In genomic region chr9:93108301-93109041, GRCh38 we compare ENCODE assay signal across 10 cellular contexts. TPM values are rescaled to one million over a fixed set of nuclear protein-coding genes. Genes with fewer than 3 reads are reported as not detected.
DNase-seq lines count a peak whose midpoint lies in the region; ATAC-seq and TF ChIP-seq lines count a peak whose summit lies in the region.
"Had no signal": no experiment of that assay in that cellular context is flagged by ENCODE, and none has a peak within 500 bp of the region (broad histone marks: within the 10 kb centered on the region; RNA-seq: fewer than 3 reads in every experiment).

No MANE protein-coding gene starts in this region.

- peaks cover 0 to 20% of the 10 kb centered on the region in 2 donors for H3K4me1 ChIP-seq in thoracic aorta (ENCODE audit: control insufficient read depth in 1 of 2, low read depth in 2 of 2)

- no peak overlapping the region for H3K27ac ChIP-seq in thoracic aorta
- H3K27ac ChIP-seq: cardiac muscle cell had no signal

- no peak for ATAC-seq in thoracic aorta (ENCODE audit: insufficient number of reproducible peaks, low FRiP score, low read depth)

- DNase-seq in activated effector memory CD4-positive, alpha-beta T cell treated with anti-CD3 and anti-CD28 coated beads, Interleukin-2, amount 50 U/mL, for 16 hours = peak; percentile 83
- DNase-seq in activated effector memory CD4-positive, alpha-beta T cell treated with Interleukin-2 at 50 U/mL for 16 hours = no peak
- peak; percentile 24 for DNase-seq in activated CD8-positive, alpha-beta memory T cell treated with anti-CD3 and anti-CD28 coated beads, Interleukin-2, amount 50 U/mL, for 4 hours
- DNase-seq in islet precursor cell (peak; percentile 47), thoracic aorta (ENCODE audit: low spot score) (peak; percentile 2), iPS-NIHi7 (ENCODE audit: extremely low spot score) (no peak), HCEC 1CT (no peak), inferior parietal cortex (ENCODE audit: extremely low spot score) (no peak)
- DNase-seq: NCI-H446 treated with DMSO at 0.1 percent for 48 hours had no signal

- no peak overlapping the region for H3K4me3 ChIP-seq in thoracic aorta
- H3K4me3 ChIP-seq: cardiac muscle cell had no signal

- H3K36me3 ChIP-seq in thoracic aorta = peaks cover 43% of the 10 kb centered on the region
- H3K36me3 ChIP-seq: cardiac muscle cell had no signal

- H3K9me3 ChIP-seq in thoracic aorta = peaks cover 5% of the 10 kb centered on the region

- H3K27me3 ChIP-seq in thoracic aorta (replicated peaks; ENCODE audit: insufficient read depth) = no peaks in the 10 kb centered on the region
- H3K27me3 ChIP-seq: cardiac muscle cell had no signal

- no peak for TF ChIP-seq CTCF in thoracic aorta (IDR thresholded peaks at IDR 0.05)

RNA-seq across cellular contexts. Expression of gene CARD19, which starts 12.5 kb away (rescaled TPM):
- total RNA-seq in thoracic aorta = 100 to 1,000 TPM in 1 of 2 donors, 10 to 100 TPM in 1; 46.3 to 103 TPM

RNA-seq across cellular contexts. Expression of gene NINJ1, which starts 25.6 kb away (rescaled TPM):
- 100 to 1,000 TPM in 1 of 2 donors, 10 to 100 TPM in 1; 71.2 to 194 TPM for total RNA-seq in thoracic aorta

RNA-seq across cellular contexts. Expression of gene SUSD3, which starts 50.0 kb away (rescaled TPM):
- 10 to 100 TPM in 1 of 2 donors, 1 to 10 TPM in 1; 7.0 to 21.4 TPM for total RNA-seq in thoracic aorta
- total RNA-seq: cardiac muscle cell had no signal

Comparison
In these comparisons a context has a peak if more than half of its experiments do, and no peak if none do; other contexts are left out.
1. DNase-seq: peak in activated effector memory CD4-positive, alpha-beta T cell treated with anti-CD3 and anti-CD28 coated beads, Interleukin-2, amount 50 U/mL, for 16 hours (single experiment), activated CD8-positive, alpha-beta memory T cell treated with anti-CD3 and anti-CD28 coated beads, Interleukin-2, amount 50 U/mL, for 4 hours (single experiment), islet precursor cell (single experiment) and thoracic aorta (single experiment); none in activated effector memory CD4-positive, alpha-beta T cell treated with Interleukin-2 at 50 U/mL for 16 hours (single experiment), iPS-NIHi7 (single experiment), HCEC 1CT (single experiment) and inferior parietal cortex (single experiment).